ENCODE assay signal across 13 cellular contexts in the genomic region with DNA sequence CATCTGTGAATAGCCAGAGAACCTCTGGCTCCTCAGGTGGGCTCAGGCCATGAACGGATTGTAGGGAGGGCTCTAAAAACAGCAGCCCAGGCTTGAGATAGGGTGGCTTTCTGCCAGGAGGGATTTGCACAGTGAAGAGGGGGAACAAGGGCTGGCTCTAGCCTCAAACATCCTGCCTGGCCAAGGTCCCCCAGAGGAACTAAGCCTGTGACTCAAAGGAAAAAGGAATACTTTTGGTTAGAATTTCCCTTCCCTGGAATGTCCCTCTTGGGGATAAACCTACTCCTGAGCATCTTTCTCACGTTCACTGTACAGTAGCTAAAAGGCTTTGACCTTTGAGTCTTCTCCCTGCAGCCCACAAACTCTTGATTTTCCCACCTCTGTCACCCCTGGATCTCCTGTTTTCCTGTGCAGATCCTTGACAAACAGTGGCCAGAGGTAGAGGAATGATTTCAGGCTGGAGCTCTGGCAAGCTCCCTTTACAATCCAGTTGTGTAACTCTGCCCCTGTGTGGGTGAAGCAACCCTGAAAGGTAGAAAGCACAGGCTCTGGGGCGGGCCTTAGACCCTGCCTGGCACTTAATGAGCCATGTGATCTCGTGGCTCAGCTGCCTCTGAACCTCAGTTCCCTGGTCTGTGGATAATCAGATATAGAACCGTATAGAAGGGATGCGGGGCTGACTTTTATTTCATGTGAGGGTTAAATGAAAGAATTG. TPM values are rescaled to one million over a fixed set of nuclear protein-coding genes. Genes with fewer than 3 reads are reported as not detected.
DNase-seq lines count a peak whose midpoint lies in the region; ATAC-seq and TF ChIP-seq lines count a peak whose summit lies in the region.
"Had no signal": no experiment of that assay in that cellular context is flagged by ENCODE, and none has a peak within 500 bp of the region (broad histone marks: within the 10 kb centered on the region; RNA-seq: fewer than 3 reads in every experiment).

No MANE protein-coding gene starts in this region.

- no peak for TF ChIP-seq CTCF in BE2C (IDR thresholded peaks at IDR 0.05; ENCODE audit: low read depth, low read length)

- no peaks in the 10 kb centered on the region; the same call in 1 of the 2 replicates for H3K36me3 ChIP-seq in BE2C

- H3K36me3 Mint-ChIP-seq in effector memory CD8-positive, alpha-beta T cell (ENCODE audit: insufficient read depth): peaks cover 13% of the 10 kb centered on the region
- peaks cover 33% of the 10 kb centered on the region for H3K36me3 Mint-ChIP-seq in activated CD4-positive, alpha-beta T cell treated with anti-CD3 and anti-CD28 coated beads, Interleukin-2, amount 10 ng/mL, durations not matched to agents 24 days and 14 days (ENCODE audit: low read depth)
- H3K36me3 Mint-ChIP-seq in activated CD8-positive, alpha-beta T cell treated with anti-CD3 and anti-CD28 coated beads, Interleukin-2, amount 10 ng/mL, durations not matched to agents 7 days and 5 days (ENCODE audit: low read depth): peaks cover 8% of the 10 kb centered on the region

- H3K4me1 ChIP-seq in BE2C: peaks cover 10% of the 10 kb centered on the region

- H3K4me3 ChIP-seq in BE2C (ENCODE audit: low read depth, low read length): no peak overlapping the region
- H3K4me3 ChIP-seq: esophagus muscularis mucosa, K562 had no signal

- H3K27me3 ChIP-seq in BE2C: no peaks in the 10 kb centered on the region
- H3K27me3 ChIP-seq: esophagus muscularis mucosa had no signal

- H3K27me3 Mint-ChIP-seq in effector memory CD8-positive, alpha-beta T cell: no peaks in the 10 kb centered on the region
- no peaks in the 10 kb centered on the region for H3K27me3 Mint-ChIP-seq in activated CD4-positive, alpha-beta T cell treated with anti-CD3 and anti-CD28 coated beads, Interleukin-2, amount 10 ng/mL, durations not matched to agents 24 days and 14 days
- no peaks in the 10 kb centered on the region for H3K27me3 Mint-ChIP-seq in activated CD8-positive, alpha-beta T cell treated with anti-CD3 and anti-CD28 coated beads, Interleukin-2, amount 10 ng/mL, durations not matched to agents 7 days and 5 days (ENCODE audit: low read depth)
- H3K27me3 Mint-ChIP-seq: CD4-positive, alpha-beta memory T cell had no signal

- peaks cover 0 to 10% of the 10 kb centered on the region in 2 donors for H3K4me1 Mint-ChIP-seq in effector memory CD8-positive, alpha-beta T cell (ENCODE audit: low read depth in 2 of 2)
- peaks cover 22% of the 10 kb centered on the region for H3K4me1 Mint-ChIP-seq in activated CD4-positive, alpha-beta T cell treated with anti-CD3 and anti-CD28 coated beads, Interleukin-2, amount 10 ng/mL, durations not matched to agents 24 days and 14 days
- H3K4me1 Mint-ChIP-seq in activated CD8-positive, alpha-beta T cell treated with anti-CD3 and anti-CD28 coated beads, Interleukin-2, amount 10 ng/mL, durations not matched to agents 7 days and 5 days (ENCODE audit: low read depth): peaks cover 14% of the 10 kb centered on the region

- intact Hi-C loops in activated CD4-positive, alpha-beta T cell treated with anti-CD3 and anti-CD28 coated beads, Interleukin-2, amount 10 ng/mL, durations not matched to agents 24 days and 14 days (cut with micrococcal nuclease): no loop called here

- ATAC-seq in effector memory CD8-positive, alpha-beta T cell (replicated peaks): no peak
- ATAC-seq in activated CD8-positive, alpha-beta T cell treated with anti-CD3 and anti-CD28 coated beads, Interleukin-2, amount 10 ng/mL, durations not matched to agents 7 days and 5 days: no peak
- ATAC-seq: K562 had no signal

- no peaks in the 10 kb centered on the region for H3K9me3 Mint-ChIP-seq in effector memory CD8-positive, alpha-beta T cell
- H3K9me3 Mint-ChIP-seq in activated CD4-positive, alpha-beta T cell treated with anti-CD3 and anti-CD28 coated beads, Interleukin-2, amount 10 ng/mL, durations not matched to agents 24 days and 14 days: no peaks in the 10 kb centered on the region
- H3K9me3 Mint-ChIP-seq in activated CD8-positive, alpha-beta T cell treated with anti-CD3 and anti-CD28 coated beads, Interleukin-2, amount 10 ng/mL, durations not matched to agents 7 days and 5 days (ENCODE audit: insufficient read depth): no peaks in the 10 kb centered on the region

- POLR2A ChIA-PET in activated CD8-positive, alpha-beta T cell treated with anti-CD3 and anti-CD28 coated beads, Interleukin-2, amount 10 ng/mL, durations not matched to agents 7 days and 5 days (lab: Charles Lee): no interaction called here

- H3K9me3 ChIP-seq in BE2C: no peaks in the 10 kb centered on the region
- H3K9me3 ChIP-seq: esophagus muscularis mucosa had no signal

- peak; percentile 35 for DNase-seq in BE2C
- peak; percentile 72 for DNase-seq in M059J (ENCODE audit: low read depth)
- DNase-seq in effector memory CD8-positive, alpha-beta T cell: no peak
- peak; percentile 41 for DNase-seq in myocyte (ENCODE audit: low read depth)
- no peak for DNase-seq in activated CD4-positive, alpha-beta T cell treated with anti-CD3 and anti-CD28 coated beads, Interleukin-2, amount 50 U/mL, for 48 hours
- DNase-seq in activated CD4-positive, alpha-beta T cell treated with anti-CD3 and anti-CD28 coated beads, Interleukin-2, amount 10 ng/mL, durations not matched to agents 24 days and 14 days: no peak
- DNase-seq in activated CD8-positive, alpha-beta memory T cell treated with anti-CD3 and anti-CD28 coated beads for 24 hours: no peak
- no peak for DNase-seq in activated CD8-positive, alpha-beta T cell treated with anti-CD3 and anti-CD28 coated beads, Interleukin-2, amount 10 ng/mL, durations not matched to agents 7 days and 5 days
- DNase-seq: activated CD4-positive, alpha-beta T cell treated with anti-CD3 and anti-CD28 coated beads, Interleukin-2, amount 50 U/mL, for 1 hour; CD4-positive, alpha-beta memory T cell; NCI-H2081 had no signal

- H3K4me3 Mint-ChIP-seq in effector memory CD8-positive, alpha-beta T cell: no peak overlapping the region
- no peak overlapping the region for H3K4me3 Mint-ChIP-seq in activated CD4-positive, alpha-beta T cell treated with anti-CD3 and anti-CD28 coated beads, Interleukin-2, amount 10 ng/mL, durations not matched to agents 24 days and 14 days
- no peak overlapping the region for H3K4me3 Mint-ChIP-seq in activated CD8-positive, alpha-beta T cell treated with anti-CD3 and anti-CD28 coated beads, Interleukin-2, amount 10 ng/mL, durations not matched to agents 7 days and 5 days
- H3K4me3 Mint-ChIP-seq: CD4-positive, alpha-beta memory T cell had no signal

- CTCF ChIA-PET in activated CD8-positive, alpha-beta T cell treated with anti-CD3 and anti-CD28 coated beads, Interleukin-2, amount 10 ng/mL, durations not matched to agents 7 days and 5 days (lab: Charles Lee): interaction anchor here (3.1 kb wide), 1 partner anchor 8 kb away, joined by 25 read pairs; no protein-coding TSS in a partner anchor

- peak overlapping the region; percentile 33 to 51 for H3K27ac Mint-ChIP-seq in effector memory CD8-positive, alpha-beta T cell
- no peak overlapping the region for H3K27ac Mint-ChIP-seq in activated CD4-positive, alpha-beta T cell treated with anti-CD3 and anti-CD28 coated beads, Interleukin-2, amount 10 ng/mL, durations not matched to agents 24 days and 14 days
- H3K27ac Mint-ChIP-seq in activated CD8-positive, alpha-beta T cell treated with anti-CD3 and anti-CD28 coated beads, Interleukin-2, amount 10 ng/mL, durations not matched to agents 7 days and 5 days: no peak overlapping the region

RNA-seq across cellular contexts. Expression of a gene that starts 17.4 kb away (rescaled TPM):
- polyA plus RNA-seq in BE2C (2012; ENCODE audit: insufficient read depth, insufficient read length, low read depth): 283 TPM
- total RNA-seq in M059J (2014; rRNA removed; shearing (Covaris generic)): 235 and 239 TPM in 2 replicates
- total RNA-seq in myocyte: 36.4 and 41.2 TPM in 2 replicates
- polyA plus RNA-seq in myocyte (2012): 238 TPM
- 169 and 170 TPM in 2 replicates for total RNA-seq in activated CD4-positive, alpha-beta T cell treated with anti-CD3 and anti-CD28 coated beads, Interleukin-2, amount 10 ng/mL, durations not matched to agents 24 days and 14 days
- total RNA-seq in activated CD8-positive, alpha-beta T cell treated with anti-CD3 and anti-CD28 coated beads, Interleukin-2, amount 10 ng/mL, durations not matched to agents 7 days and 5 days: 100 to 1,000 TPM; 122 to 124 TPM

RNA-seq across cellular contexts. Expression of a gene that starts 17.8 kb away (rescaled TPM):
- polyA plus RNA-seq in BE2C (2012; ENCODE audit: insufficient read depth, insufficient read length, low read depth): 77.9 TPM
- 70.9 and 76.9 TPM in 2 replicates for total RNA-seq in M059J (2014; rRNA removed; shearing (Covaris generic))
- 23.3 and 28.3 TPM in 2 replicates for total RNA-seq in myocyte
- polyA plus RNA-seq in myocyte (2012): 27.6 TPM
- 29.2 and 31.0 TPM in 2 replicates for total RNA-seq in activated CD4-positive, alpha-beta T cell treated with anti-CD3 and anti-CD28 coated beads, Interleukin-2, amount 10 ng/mL, durations not matched to agents 24 days and 14 days
- total RNA-seq in activated CD8-positive, alpha-beta T cell treated with anti-CD3 and anti-CD28 coated beads, Interleukin-2, amount 10 ng/mL, durations not matched to agents 7 days and 5 days: 10 to 100 TPM; 19.9 to 22.0 TPM

Comparison
In these comparisons a context has a peak if more than half of its experiments do, and no peak if none do; other contexts are left out.
1. DNase-seq: peak in BE2C (single experiment), M059J (single experiment) and myocyte (single experiment); none in effector memory CD8-positive, alpha-beta T cell (0 of 3), activated CD4-positive, alpha-beta T cell treated with anti-CD3 and anti-CD28 coated beads, Interleukin-2, amount 50 U/mL, for 48 hours (0 of 2), activated CD4-positive, alpha-beta T cell treated with anti-CD3 and anti-CD28 coated beads, Interleukin-2, amount 10 ng/mL, durations not matched to agents 24 days and 14 days (single experiment), activated CD8-positive, alpha-beta memory T cell treated with anti-CD3 and anti-CD28 coated beads for 24 hours (single experiment) and activated CD8-positive, alpha-beta T cell treated with anti-CD3 and anti-CD28 coated beads, Interleukin-2, amount 10 ng/mL, durations not matched to agents 7 days and 5 days (single experiment).
2. H3K27ac Mint-ChIP-seq: peak in effector memory CD8-positive, alpha-beta T cell (2 of 2); none in activated CD4-positive, alpha-beta T cell treated with anti-CD3 and anti-CD28 coated beads, Interleukin-2, amount 10 ng/mL, durations not matched to agents 24 days and 14 days (single experiment) and activated CD8-positive, alpha-beta T cell treated with anti-CD3 and anti-CD28 coated beads, Interleukin-2, amount 10 ng/mL, durations not matched to agents 7 days and 5 days (single experiment).